ENCODE assay signal across 8 cellular contexts in the genomic region with DNA sequence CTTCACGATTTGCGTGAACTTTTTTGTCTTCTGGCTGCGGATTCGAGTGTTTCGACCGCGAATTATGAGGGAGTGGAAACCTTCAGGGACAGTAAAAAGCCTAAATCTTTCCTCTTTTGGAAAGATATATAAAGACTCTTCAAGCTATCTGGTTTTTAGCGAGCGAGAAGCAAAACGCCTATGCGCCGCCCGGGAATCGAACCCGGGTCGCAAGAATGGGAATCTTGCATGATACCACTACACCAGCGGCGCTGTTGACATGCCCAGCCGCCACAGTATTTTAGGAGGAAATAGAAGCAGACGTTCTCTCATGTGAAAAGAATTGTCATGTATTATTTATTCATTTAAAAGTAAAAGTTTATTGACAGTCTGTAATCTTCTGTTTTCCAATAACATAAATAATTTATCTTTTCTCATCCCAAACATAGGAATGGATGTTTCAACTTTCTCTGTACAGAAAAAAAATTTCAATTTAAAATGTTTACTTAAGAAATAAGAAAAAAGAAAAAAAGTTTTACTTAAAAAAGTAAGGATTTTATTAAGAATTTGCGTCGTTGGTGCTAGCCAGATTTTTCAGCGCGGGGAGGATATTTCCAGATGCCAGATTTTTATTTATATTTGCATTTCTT. TPM values are rescaled to one million over a fixed set of nuclear protein-coding genes. Genes with fewer than 3 reads are reported as not detected.
DNase-seq lines count a peak whose midpoint lies in the region; ATAC-seq and TF ChIP-seq lines count a peak whose summit lies in the region.

No MANE protein-coding gene starts in this region.

- peak overlapping the region; percentile 91 for H2AFZ ChIP-seq in PC-9

- no peaks in the 10 kb centered on the region for H3K9me2 ChIP-seq in PC-9 (ENCODE audit: insufficient read depth)

- H3K79me2 ChIP-seq in PC-9 (ENCODE audit: low read depth) = peaks cover 44% of the 10 kb centered on the region

- peak overlapping the region; percentile 99 for H3K27ac Mint-ChIP-seq in activated T-helper 1 cell treated with anti-CD3 and anti-CD28 coated beads, Interleukin-12 subunit alpha, Interleukin-12 subunit beta, Interleukin-2, Interleukin-4 antibody, amounts not matched to agents 30 ng/mL and 10 ng/mL and 1 ng/mL, durations not matched to agents 14 hours and 24 hours and 36 hours

- H3K4me1 Mint-ChIP-seq in activated T-helper 1 cell treated with anti-CD3 and anti-CD28 coated beads, Interleukin-12 subunit alpha, Interleukin-12 subunit beta, Interleukin-2, Interleukin-4 antibody, amounts not matched to agents 30 ng/mL and 10 ng/mL and 1 ng/mL, durations not matched to agents 14 hours and 24 hours and 36 hours (ENCODE audit: low read depth) = peaks cover 36% of the 10 kb centered on the region

- ATAC-seq in GM21390 (IDR thresholded peaks at IDR 0.05; ENCODE audit: unreplicated experiment) = peak; percentile 50

- H3K4me1 ChIP-seq in HUES48 (ENCODE audit: control insufficient read depth, insufficient read depth, low read length) (peaks cover 12% of the 10 kb centered on the region), PC-9 (replicated peaks; ENCODE audit: insufficient read depth) (peaks cover 20% of the 10 kb centered on the region)

- BruUV-seq in PC-9 (replicated peaks; lab: Mats Ljungman, UMichigan) = no TSS peak

- DNase-seq in PC-9 (peak in 1 of 2 experiments; percentile 86), fibroblast of villous mesenchyme (ENCODE audit: low read depth) (peak; percentile 87), occipital lobe (lab: John Stamatoyannopoulos, UW) (peak; percentile 89), superior temporal gyrus (ENCODE audit: extremely low spot score) (peak; percentile 99)
- no peak for DNase-seq in activated T-helper 1 cell treated with anti-CD3 and anti-CD28 coated beads, Interleukin-12 subunit alpha, Interleukin-12 subunit beta, Interleukin-2, Interleukin-4 antibody, amounts not matched to agents 30 ng/mL and 10 ng/mL and 1 ng/mL, durations not matched to agents 14 hours and 24 hours and 36 hours (ENCODE audit: low spot score)

- H3K9me3 Mint-ChIP-seq in activated T-helper 1 cell treated with anti-CD3 and anti-CD28 coated beads, Interleukin-12 subunit alpha, Interleukin-12 subunit beta, Interleukin-2, Interleukin-4 antibody, amounts not matched to agents 30 ng/mL and 10 ng/mL and 1 ng/mL, durations not matched to agents 14 hours and 24 hours and 36 hours = no peaks in the 10 kb centered on the region

- H3K36me3 ChIP-seq in HUES48 (ENCODE audit: control insufficient read depth, insufficient read depth, low read length) (peaks cover 10% of the 10 kb centered on the region; the same call in 1 of the 2 replicates), PC-9 (ENCODE audit: low read depth) (peaks cover 4% of the 10 kb centered on the region; the same call in 1 of the 2 replicates)

- intact Hi-C loops in PC-9 (cut with micrococcal nuclease; ENCODE audit: unreplicated experiment) = loop anchor here (2.0 kb wide), 1 partner anchor 44 kb away; a partner anchor contains a TSS
- intact Hi-C loops in activated T-helper 1 cell treated with anti-CD3 and anti-CD28 coated beads, Interleukin-12 subunit alpha, Interleukin-12 subunit beta, Interleukin-2, Interleukin-4 antibody, amounts not matched to agents 30 ng/mL and 10 ng/mL and 1 ng/mL, durations not matched to agents 14 hours and 24 hours and 36 hours (cut with micrococcal nuclease) = loop anchor here (1.0 to 5.0 kb wide), 10 partner anchors 8 to 862 kb away; a partner anchor contains a TSS

- H3K4me2 ChIP-seq in PC-9 = peak overlapping the region; percentile 99

- POLR2A ChIA-PET in PC-9 (lab: Charles Lee; ENCODE audit: unreplicated experiment) = interaction anchor here (0.5 to 1.0 kb wide), 4 partner anchors 9 to 151 kb away, joined by 3 to 10 read pairs (median 4); a partner anchor contains a TSS

- H3K36me3 Mint-ChIP-seq in activated T-helper 1 cell treated with anti-CD3 and anti-CD28 coated beads, Interleukin-12 subunit alpha, Interleukin-12 subunit beta, Interleukin-2, Interleukin-4 antibody, amounts not matched to agents 30 ng/mL and 10 ng/mL and 1 ng/mL, durations not matched to agents 14 hours and 24 hours and 36 hours (ENCODE audit: low read depth) = peaks cover 5% of the 10 kb centered on the region

- CTCF ChIA-PET in PC-9 (lab: Charles Lee) = interaction anchor here (0.6 kb wide), 1 partner anchor 15 kb away, joined by 5 read pairs; no protein-coding TSS in a partner anchor

- peak overlapping the region; percentile 99 for H3K27ac ChIP-seq in C4-2B
- peak overlapping the region; percentile 99 for H3K27ac ChIP-seq in HUES48 (ENCODE audit: low read depth, low read length)
- peak overlapping the region; percentile 96 for H3K27ac ChIP-seq in PC-9

- TF ChIP-seq CTCF in C4-2B (conservative IDR thresholded peaks at IDR 0.05) (no peak), PC-9 (conservative IDR thresholded peaks at IDR 0.05) (no peak), fibroblast of villous mesenchyme (IDR thresholded peaks at IDR 0.05; ENCODE audit: insufficient read depth, low read depth, low read length) (no peak)

- H3K27me3 ChIP-seq in HUES48 (ENCODE audit: control insufficient read depth, insufficient read depth, low read length) = no peaks in the 10 kb centered on the region
- H3K27me3 ChIP-seq in PC-9 (ENCODE audit: insufficient read depth, low read depth) = no peaks in the 10 kb centered on the region

- H3K4me3 ChIP-seq in HUES48 (ENCODE audit: low read depth, low read length) (peak overlapping the region; percentile 100), PC-9 (peak overlapping the region; percentile 90), fibroblast of villous mesenchyme (ENCODE audit: low read depth, low read length) (peak overlapping the region; percentile 93)

- H3K9me3 ChIP-seq in HUES48 (ENCODE audit: control insufficient read depth, insufficient read depth, low read length) = no peaks in the 10 kb centered on the region
- no peaks in the 10 kb centered on the region for H3K9me3 ChIP-seq in PC-9 (ENCODE audit: insufficient read depth, low read depth)

- H3K4me3 Mint-ChIP-seq in activated T-helper 1 cell treated with anti-CD3 and anti-CD28 coated beads, Interleukin-12 subunit alpha, Interleukin-12 subunit beta, Interleukin-2, Interleukin-4 antibody, amounts not matched to agents 30 ng/mL and 10 ng/mL and 1 ng/mL, durations not matched to agents 14 hours and 24 hours and 36 hours = peak overlapping the region; percentile 99

- H3F3A ChIP-seq in PC-9 (ENCODE audit: insufficient read depth, low read depth) = peaks cover 37% of the 10 kb centered on the region; the same call in 1 of the 2 replicates

- no peaks in the 10 kb centered on the region for H3K27me3 Mint-ChIP-seq in activated T-helper 1 cell treated with anti-CD3 and anti-CD28 coated beads, Interleukin-12 subunit alpha, Interleukin-12 subunit beta, Interleukin-2, Interleukin-4 antibody, amounts not matched to agents 30 ng/mL and 10 ng/mL and 1 ng/mL, durations not matched to agents 14 hours and 24 hours and 36 hours (ENCODE audit: insufficient read depth)

- peak overlapping the region; percentile 100 for H3K9ac ChIP-seq in HUES48 (ENCODE audit: low read depth, low read length)

- H4K20me1 ChIP-seq in PC-9 (ENCODE audit: insufficient read depth) = peaks cover 13% of the 10 kb centered on the region; the same call in 1 of the 2 replicates

RNA-seq across cellular contexts. Expression of a gene that starts 0.5 kb away (rescaled TPM):
- total RNA-seq in PC-9 (2021) (104 and 121 TPM in 2 replicates), fibroblast of villous mesenchyme (85.7 and 114 TPM in 2 replicates), occipital lobe (461 TPM)
- total RNA-seq in activated T-helper 1 cell treated with anti-CD3 and anti-CD28 coated beads, Interleukin-12 subunit alpha, Interleukin-12 subunit beta, Interleukin-2, Interleukin-4 antibody, amounts not matched to agents 30 ng/mL and 10 ng/mL and 1 ng/mL, durations not matched to agents 14 hours and 24 hours and 36 hours = 96.8 and 101 TPM in 2 replicates

RNA-seq across cellular contexts. Expression of a gene that starts 9.0 kb away (rescaled TPM):
- total RNA-seq in PC-9 (2021) (54.1 and 59.5 TPM in 2 replicates), fibroblast of villous mesenchyme (49.6 and 78.2 TPM in 2 replicates), occipital lobe (101 TPM)
- total RNA-seq in activated T-helper 1 cell treated with anti-CD3 and anti-CD28 coated beads, Interleukin-12 subunit alpha, Interleukin-12 subunit beta, Interleukin-2, Interleukin-4 antibody, amounts not matched to agents 30 ng/mL and 10 ng/mL and 1 ng/mL, durations not matched to agents 14 hours and 24 hours and 36 hours = 9.7 and 12.7 TPM in 2 replicates

RNA-seq across cellular contexts. Expression of a gene that starts 44.6 kb away (rescaled TPM):
- total RNA-seq in PC-9 (2021) (138 and 249 TPM in 2 replicates), fibroblast of villous mesenchyme (197 and 224 TPM in 2 replicates), occipital lobe (94.8 TPM)
- total RNA-seq in activated T-helper 1 cell treated with anti-CD3 and anti-CD28 coated beads, Interleukin-12 subunit alpha, Interleukin-12 subunit beta, Interleukin-2, Interleukin-4 antibody, amounts not matched to agents 30 ng/mL and 10 ng/mL and 1 ng/mL, durations not matched to agents 14 hours and 24 hours and 36 hours = 384 and 385 TPM in 2 replicates

RNA-seq across cellular contexts. Expression of a gene that starts 52.9 kb away (rescaled TPM):
- total RNA-seq in PC-9 (2021) = 38.5 and 39.3 TPM in 2 replicates
- 88.9 and 89.1 TPM in 2 replicates for total RNA-seq in activated T-helper 1 cell treated with anti-CD3 and anti-CD28 coated beads, Interleukin-12 subunit alpha, Interleukin-12 subunit beta, Interleukin-2, Interleukin-4 antibody, amounts not matched to agents 30 ng/mL and 10 ng/mL and 1 ng/mL, durations not matched to agents 14 hours and 24 hours and 36 hours
- 29.3 and 32.8 TPM in 2 replicates for total RNA-seq in fibroblast of villous mesenchyme
- 28.2 TPM for total RNA-seq in occipital lobe

RNA-seq across cellular contexts. Expression of a gene that starts 58.1 kb away (rescaled TPM):
- total RNA-seq in PC-9 (2021) (12.7 and 14.3 TPM in 2 replicates), fibroblast of villous mesenchyme (14.5 and 33.7 TPM in 2 replicates), occipital lobe (32.0 TPM)
- 21.6 and 24.1 TPM in 2 replicates for total RNA-seq in activated T-helper 1 cell treated with anti-CD3 and anti-CD28 coated beads, Interleukin-12 subunit alpha, Interleukin-12 subunit beta, Interleukin-2, Interleukin-4 antibody, amounts not matched to agents 30 ng/mL and 10 ng/mL and 1 ng/mL, durations not matched to agents 14 hours and 24 hours and 36 hours
